In genomic region chr9:87428659-87429058, GRCh38 we compare ENCODE assay signal across 19 cellular contexts.
DNase-seq lines count a peak whose midpoint lies in the region; ATAC-seq, FAIRE-seq and TF ChIP-seq lines count a peak whose summit lies in the region.
"Had no signal": no experiment of that assay in that cellular context is flagged by ENCODE, and none has a peak within 500 bp of the region (broad histone marks: within the 10 kb centered on the region; RNA-seq: fewer than 3 reads in every experiment).

No MANE protein-coding gene starts in this region.

- POLR2A ChIA-PET in HepG2 (lab: Yijun Ruan, JAX) (no interaction called here), PC-9 (lab: Charles Lee; ENCODE audit: unreplicated experiment) (interaction anchor here (0.6 to 1.0 kb wide), 4 partner anchors 8 to 1491 kb away, joined by 3 to 6 read pairs (median 4); partner anchors contain the start of gene DAPK1)

- H3K27ac ChIP-seq in right lobe of liver, result no peak overlapping the region
- no peak overlapping the region for H3K27ac ChIP-seq in HepG2 (ENCODE audit: extremely low read length, insufficient read depth, low read length)
- H3K27ac ChIP-seq in PC-9, result peak overlapping the region; percentile 88
- H3K27ac ChIP-seq: RWPE1, SJSA1 had no signal

- BruUV-seq in HepG2 (replicated peaks; lab: Mats Ljungman, UMichigan) (no TSS peak), PC-9 (replicated peaks; lab: Mats Ljungman, UMichigan) (no TSS peak)

- no peak overlapping the region for H3K4me2 ChIP-seq in HepG2 (ENCODE audit: low read depth, low read length)
- peak overlapping the region; percentile 81 for H3K4me2 ChIP-seq in PC-9

- TF ChIP-seq POLR2A in right lobe of liver (IDR thresholded peaks at IDR 0.05), result no peak
- no peak for TF ChIP-seq POLR2A in HepG2 (IDR thresholded peaks at IDR 0.05; ENCODE audit: insufficient read depth in 1 of 2, low read depth in 2 of 2, low read length in 2 of 2)

- H3K4me1 ChIP-seq in right lobe of liver, result peaks cover 0 to 7% (median under 1%) of the 10 kb centered on the region in 4 donors
- H3K4me1 ChIP-seq in HepG2 (ENCODE audit: insufficient read depth, low read length), result no peaks in the 10 kb centered on the region
- H3K4me1 ChIP-seq in PC-9 (replicated peaks; ENCODE audit: insufficient read depth), result peaks cover 31% of the 10 kb centered on the region
- H3K4me1 ChIP-seq: SJSA1 had no signal

- no peaks in the 10 kb centered on the region for H3K27me3 ChIP-seq in right lobe of liver
- no peaks in the 10 kb centered on the region; a peak in 3 of 5 replicates for H3K27me3 ChIP-seq in HepG2 (ENCODE audit: control insufficient read depth in 1 of 2, insufficient read depth in 2 of 2, low read length in 2 of 2)
- no peaks in the 10 kb centered on the region for H3K27me3 ChIP-seq in PC-9 (ENCODE audit: insufficient read depth, low read depth)
- H3K27me3 ChIP-seq: SJSA1 had no signal

- ATAC-seq in right lobe of liver, result peak; percentile 46 to 71 (median 68)
- no peak for ATAC-seq in HepG2
- peak; percentile 76 for ATAC-seq in left lobe of liver
- ATAC-seq in GM21360 (IDR thresholded peaks at IDR 0.05; ENCODE audit: unreplicated experiment), result no peak

- no peak for TF ChIP-seq CTCF in right lobe of liver (IDR thresholded peaks at IDR 0.05)
- no peak for TF ChIP-seq CTCF in HepG2 (CRISPR knock-in tag; IDR thresholded peaks at IDR 0.05)
- TF ChIP-seq CTCF in PC-9 (conservative IDR thresholded peaks at IDR 0.05), result no peak

- no peak for FAIRE-seq in HepG2 (lab: Jason Lieb, UNC)

- no peaks in the 10 kb centered on the region for H3K9me2 ChIP-seq in PC-9 (ENCODE audit: insufficient read depth)

- H3K36me3 ChIP-seq in right lobe of liver, result no peaks in the 10 kb centered on the region
- no peaks in the 10 kb centered on the region for H3K36me3 ChIP-seq in HepG2 (replicated peaks in 1 of 2; ENCODE audit: control insufficient read depth in 1 of 2, insufficient read depth in 2 of 2, low read length in 2 of 2)
- H3K36me3 ChIP-seq in PC-9 (ENCODE audit: low read depth), result no peaks in the 10 kb centered on the region
- H3K36me3 ChIP-seq: SJSA1 had no signal

- H3K79me2 ChIP-seq in HepG2 (ENCODE audit: insufficient read depth, low read length), result no peaks in the 10 kb centered on the region
- H3K79me2 ChIP-seq in PC-9 (ENCODE audit: low read depth), result no peaks in the 10 kb centered on the region

- H3K9ac ChIP-seq in HepG2 (ENCODE audit: insufficient read depth, low read depth, low read length), result no peak overlapping the region

- H2AFZ ChIP-seq in HepG2 (ENCODE audit: low read length) (no peak overlapping the region), PC-9 (no peak overlapping the region)

- H4K20me1 ChIP-seq in HepG2 (ENCODE audit: insufficient read depth, low read length), result no peaks in the 10 kb centered on the region
- no peaks in the 10 kb centered on the region for H4K20me1 ChIP-seq in PC-9 (ENCODE audit: insufficient read depth)

- H3K4me3 ChIP-seq in right lobe of liver (no peak overlapping the region), HepG2 (replicated peaks in 1 of 3; ENCODE audit: insufficient read depth in 1 of 3, low read depth in 2 of 3, low read length in 3 of 3) (no peak overlapping the region), PC-9 (peak overlapping the region; percentile 41; the same call in 1 of the 2 replicates)
- H3K4me3 ChIP-seq: SJSA1 had no signal

- in situ Hi-C loops in HepG2 (cut with HindIII; ENCODE audit: extremely low pct_ligation_motif_present, low pct_unique_long_range_greater_than_20kb), result no loop called here

- intact Hi-C loops in right lobe of liver (cut with DNase I) (no loop called here), HepG2 (cut with micrococcal nuclease; ENCODE audit: unreplicated experiment) (no loop called here), PC-9 (cut with micrococcal nuclease; ENCODE audit: unreplicated experiment) (loop anchor here (2.0 to 10.0 kb wide), 7 partner anchors 22 to 234 kb away; no protein-coding TSS in a partner anchor)

- CTCF ChIA-PET in HepG2 (lab: Yijun Ruan, JAX; ENCODE audit: low intra/inter-chr PET ratio, low total read pairs), result no interaction called here
- CTCF ChIA-PET in PC-9 (lab: Charles Lee), result interaction anchor here (1.0 to 1.1 kb wide), 2 partner anchors 42 to 69 kb away, joined by 3 to 5 read pairs; partner anchors contain the start of gene DAPK1

- DNase-seq in right lobe of liver (peak in 2 of 3 donors; percentile 31 to 62), HepG2 (ENCODE audit: low spot score) (no peak), PC-9 (peak; percentile 71 to 93), left lobe of liver (ENCODE audit: low spot score) (peak; percentile 55), Ammon's horn (ENCODE audit: low spot score) (no peak), KG1 (lab: John Stamatoyannopoulos, UW) (no peak), NOMO-1 treated with DMSO at 0.1 percent for 48 hours (lab: John Stamatoyannopoulos, UW; ENCODE audit: unreplicated experiment) (no peak)
- DNase-seq: COR-L47; GOT3; KBM-7; NCI-H1436 treated with DMSO at 0.1 percent for 48 hours; NCI-H2107; NCI-H2227 treated with DMSO at 0.1 percent for 48 hours; NCI-H524; NK-92 treated with Interleukin-12 subunit alpha and Interleukin-12 subunit beta, amount 100 ng/mL, for 24 hours; OCI-M1 had no signal

- no peak for TF ChIP-seq RAD21 in HepG2 (CRISPR knock-in tag; IDR thresholded peaks at IDR 0.05)

- TF ChIP-seq EP300 in HepG2 (IDR thresholded peaks at IDR 0.05; ENCODE audit: low read depth in 2 of 2, low read length in 2 of 2), result no peak
- TF ChIP-seq EP300 in HepG2 (CRISPR knock-in tag; IDR thresholded peaks at IDR 0.05; ENCODE audit: borderline replicate concordance), result no peak

- H3F3A ChIP-seq in PC-9 (ENCODE audit: insufficient read depth, low read depth), result peaks cover 27% of the 10 kb centered on the region

- H3K9me3 ChIP-seq in right lobe of liver (no peaks in the 10 kb centered on the region), HepG2 (ENCODE audit: low read length) (no peaks in the 10 kb centered on the region), PC-9 (ENCODE audit: insufficient read depth, low read depth) (peaks cover 14% of the 10 kb centered on the region)
- H3K9me3 ChIP-seq: SJSA1 had no signal

- 46% methylated on average over 3 of the region's 3 CpGs for WGBS in right lobe of liver (ENCODE audit: insufficient coverage, low coverage, low lambda C conversion rate, missing lambda C conversion rate)
- WGBS in HepG2 (ENCODE audit: low lambda C conversion rate), result 5% methylated on average over 3 of the region's 3 CpGs

TF ChIP-seq in HepG2, 621 proteins besides CTCF, POLR2A, EP300 and RAD21:
- TF ChIP-seq, protein P1, sequence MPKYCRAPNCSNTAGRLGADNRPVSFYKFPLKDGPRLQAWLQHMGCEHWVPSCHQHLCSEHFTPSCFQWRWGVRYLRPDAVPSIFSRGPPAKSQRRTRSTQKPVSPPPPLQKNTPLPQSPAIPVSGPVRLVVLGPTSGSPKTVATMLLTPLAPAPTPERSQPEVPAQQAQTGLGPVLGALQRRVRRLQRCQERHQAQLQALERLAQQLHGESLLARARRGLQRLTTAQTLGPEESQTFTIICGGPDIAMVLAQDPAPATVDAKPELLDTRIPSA (CRISPR knock-in tag; IDR thresholded peaks at IDR 0.05; ENCODE audit: borderline replicate concordance), result no peak
- TF ChIP-seq RFX1 (IDR thresholded peaks at IDR 0.05), result no peak
- no peak for TF ChIP-seq PHB2 (IDR thresholded peaks at IDR 0.05; ENCODE audit: partially characterized antibody)
- no peak for TF ChIP-seq CBX2 (IDR thresholded peaks at IDR 0.05; ENCODE audit: low read depth, low read length)
- TF ChIP-seq CBX2 (CRISPR knock-in tag; IDR thresholded peaks at IDR 0.05; ENCODE audit: low read depth), result no peak
- TF ChIP-seq TBX3 (IDR thresholded peaks at IDR 0.05; ENCODE audit: borderline replicate concordance), result no peak
- no peak for TF ChIP-seq RARA (CRISPR knock-in tag; IDR thresholded peaks at IDR 0.05)

Comparison
In these comparisons a context has a peak if more than half of its experiments do, and no peak if none do; other contexts are left out.
1. ATAC-seq: peak in right lobe of liver (4 of 4) and left lobe of liver (single experiment); none in HepG2 (single experiment) and GM21360 (single experiment).
2. DNase-seq: peak in right lobe of liver (2 of 3), PC-9 (2 of 2) and left lobe of liver (single experiment); none in HepG2 (single experiment), Ammon's horn (single experiment), KG1 (single experiment) and NOMO-1 treated with DMSO at 0.1 percent for 48 hours (single experiment).